Comparison of ENCODE assay signal across 8 cellular contexts in genomic region chr6:71288228-71289038, GRCh38. TPM values are rescaled to one million over a fixed set of nuclear protein-coding genes. Genes with fewer than 3 reads are reported as not detected.
DNase-seq lines count a peak whose midpoint lies in the region; ATAC-seq and TF ChIP-seq lines count a peak whose summit lies in the region.

TSS of gene OGFRL1 (plus strand) at chr6:71288811. CDS start at chr6:71288937, 126 bp downstream.

- no peaks in the 10 kb centered on the region for H3K27me3 ChIP-seq in adipocyte (replicated peaks; ENCODE audit: control insufficient read depth, insufficient read depth, low read length)
- H3K27me3 ChIP-seq in heart left ventricle, result no peaks in the 10 kb centered on the region
- no peaks in the 10 kb centered on the region for H3K27me3 ChIP-seq in upper lobe of left lung

- TF ChIP-seq POLR2A in heart left ventricle (IDR thresholded peaks at IDR 0.05), result peak in 1 of 2 donors; percentile 66
- peak in 3 of 4 donors; percentile 50 to 86 (median 62) for TF ChIP-seq POLR2A in upper lobe of left lung (IDR thresholded peaks at IDR 0.05)

- ATAC-seq in HG02623 (IDR thresholded peaks at IDR 0.05; ENCODE audit: unreplicated experiment) (peak; percentile 89), heart left ventricle (peak; percentile 67 to 98 (median 96)), upper lobe of left lung (ENCODE audit: low FRiP score in 2 of 2) (peak; percentile 95 to 98)

- H3K36me3 ChIP-seq in adipocyte (ENCODE audit: control insufficient read depth, insufficient read depth, low read length, severe bottlenecking) (no peaks in the 10 kb centered on the region), heart left ventricle (peaks cover 0 to 8% (median 0%) of the 10 kb centered on the region in 9 donors), upper lobe of left lung (peaks cover 0 to 3% (median 0%) of the 10 kb centered on the region in 4 donors)

- H3K4me3 ChIP-seq in GM12875 (ENCODE audit: low read depth, low read length) (peak within 1 kb of the TSS; percentile 44), adipocyte (ENCODE audit: low read length) (peak within 1 kb of the TSS; percentile 87), heart left ventricle (peak within 1 kb of the TSS; percentile 55 to 91 (median 76)), upper lobe of left lung (peak within 1 kb of the TSS; percentile 59 to 80 (median 73))

- H3K4me1 ChIP-seq in adipocyte (ENCODE audit: control insufficient read depth, insufficient read depth, low read length) (peaks cover 53% of the 10 kb centered on the region), heart left ventricle (peaks cover 0 to 65% (median 25%) of the 10 kb centered on the region in 12 donors), upper lobe of left lung (peaks cover 20 to 45% (median 23%) of the 10 kb centered on the region in 4 donors)

- peak within 1 kb of the TSS; percentile 88 for H3K9ac ChIP-seq in adipocyte (ENCODE audit: low read length)

- intact Hi-C loops in heart left ventricle (cut with DNase I) (loop anchor here in 8 of 10 donors (1.0 to 10.0 kb wide), 8 partner anchors 38 to 196 kb away; no protein-coding TSS in a partner anchor), posterior cingulate gyrus (cut with DNase I) (no loop called here)

- DNase-seq in NCI-H1105 (lab: John Stamatoyannopoulos, UW), result peak; percentile 73
- peak; percentile 68 to 72 for DNase-seq in SW 1271 (lab: John Stamatoyannopoulos, UW)
- DNase-seq in adipocyte (ENCODE audit: low read depth), result peak; percentile 89
- peak; percentile 82 to 91 (median 85) for DNase-seq in heart left ventricle
- peak; percentile 35 to 95 (median 66) for DNase-seq in posterior cingulate gyrus
- peak; percentile 81 to 96 for DNase-seq in upper lobe of left lung

- TF ChIP-seq CTCF in GM12875 (IDR thresholded peaks at IDR 0.05; ENCODE audit: borderline replicate concordance, insufficient read depth, low read depth, low read length), result 0 out of 2 replicates have a peak, but pooled peaks have one; percentile 7
- TF ChIP-seq CTCF in heart left ventricle (IDR thresholded peaks at IDR 0.05), result peak in 8 of 12 donors; percentile 8 to 47 (median 28)
- peak in 4 of 6 experiments; percentile 30 to 62 (median 58) for TF ChIP-seq CTCF in upper lobe of left lung (IDR thresholded peaks at IDR 0.05)

- no peaks in the 10 kb centered on the region for H3K9me3 ChIP-seq in adipocyte (ENCODE audit: control insufficient read depth, low read length)
- no peaks in the 10 kb centered on the region for H3K9me3 ChIP-seq in heart left ventricle
- no peaks in the 10 kb centered on the region for H3K9me3 ChIP-seq in upper lobe of left lung

- H3K27ac ChIP-seq in heart left ventricle (peak within 1 kb of the TSS; percentile 85 to 98 (median 94)), upper lobe of left lung (peak within 1 kb of the TSS; percentile 91 to 97 (median 94))

- TF ChIP-seq EP300 in upper lobe of left lung (IDR thresholded peaks at IDR 0.05), result peak in 1 of 4 donors; percentile 8

- WGBS in heart left ventricle, 4 donors, result 0 to 1% (median 1%) methylated on average over 15 to 79 of the region's 79 CpGs
- 0% methylated on average over 3 to 33 of the region's 79 CpGs for WGBS in upper lobe of left lung, 2 donors

RNA-seq across cellular contexts. Expression of gene OGFRL1, which starts in this region (rescaled TPM):
- 10 to 100 TPM in 4 of 9 donors, 1 to 10 TPM in 5; 6.5 to 18.5 (median 7.8) TPM for total RNA-seq in heart left ventricle
- 1 to 10 TPM; 2.7 to 3.6 TPM for polyA plus RNA-seq in heart left ventricle
- total RNA-seq in upper lobe of left lung, result 10 to 100 TPM; 11.5 to 36.1 (median 22.0) TPM

Comparison
In these comparisons a context has a peak if more than half of its experiments do, and no peak if none do; other contexts are left out.
1. Peak in every context shown above with its lines: DNase-seq, ATAC-seq, H3K4me3 ChIP-seq and H3K27ac ChIP-seq.
2. CTCF ChIP-seq: peak in every context shown above with its lines; median percentile 58 in upper lobe of left lung; 28 in heart left ventricle; 7 in GM12875.